Comparison of ENCODE assay signal across 7 cellular contexts in genomic region chr3:153445817-153446216, GRCh38.
"Had no signal": no experiment of that assay in that cellular context is flagged by ENCODE, and none has a peak within 500 bp of the region (broad histone marks: within the 10 kb centered on the region; RNA-seq: fewer than 3 reads in every experiment).

No MANE protein-coding gene starts in this region.

- FAIRE-seq: GM12878, GM12891, GM12892, GM18507, GM19239 had no signal

- ATAC-seq: GM12878 had no signal

- DNase-seq: GDM1, GF-D8 had no signal

- H3K4me3 ChIP-seq: GM12878 had no signal
